ENCODE assay signal across 9 cellular contexts in the genomic region with DNA sequence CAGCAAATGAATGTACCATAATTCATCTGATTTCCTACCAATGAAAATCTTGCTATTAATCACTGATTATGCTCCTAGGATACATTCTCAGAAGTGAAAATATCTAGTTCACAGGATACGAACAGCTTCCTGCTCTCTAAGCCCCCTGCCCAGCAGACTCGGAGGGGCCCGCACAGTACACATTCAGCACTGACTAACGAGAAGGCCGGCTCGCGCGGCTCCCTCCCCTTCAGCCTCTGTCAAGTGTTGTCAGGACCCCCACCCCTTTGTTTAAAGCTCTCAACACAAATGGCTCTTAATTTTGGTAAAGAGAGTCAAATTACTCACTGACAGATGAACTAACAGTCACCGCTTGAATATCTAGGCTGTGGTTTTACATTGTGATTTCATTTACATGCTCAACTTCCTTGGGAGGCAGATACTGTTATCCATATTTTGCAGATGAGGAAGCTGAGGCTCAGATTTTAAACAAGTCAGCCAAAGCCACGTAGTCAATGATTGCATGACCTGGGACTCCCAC.
A peak's percentile ranks its signal among the peaks of the same experiment; 100 is the strongest.
DNase-seq lines count a peak whose midpoint lies in the region; ATAC-seq and TF ChIP-seq lines count a peak whose summit lies in the region.
"Had no signal": no experiment of that assay in that cellular context is flagged by ENCODE, and none has a peak within 500 bp of the region (broad histone marks: within the 10 kb centered on the region; RNA-seq: fewer than 3 reads in every experiment).

No MANE protein-coding gene starts in this region.

- peaks cover 34% of the 10 kb centered on the region for H3K4me1 ChIP-seq in mesenchymal stem cell (ENCODE audit: control insufficient read depth, insufficient read depth, low read depth, low read length)

- no peak overlapping the region for H3K9ac ChIP-seq in mesenchymal stem cell (ENCODE audit: low read length)

- peak overlapping the region; percentile 79 to 91 for H3K27ac Mint-ChIP-seq in activated naive CD4-positive, alpha-beta T cell treated with anti-CD3 and anti-CD28 coated beads, Interleukin-2, amount 50 U/mL, for 72 hours

- no peaks in the 10 kb centered on the region for H3K9me3 ChIP-seq in mesenchymal stem cell (ENCODE audit: control insufficient read depth, low read length)

- no peak overlapping the region for H3K14ac ChIP-seq in mesenchymal stem cell (ENCODE audit: low read length in 2 of 2)

- ATAC-seq in activated naive CD4-positive, alpha-beta T cell treated with anti-CD3 and anti-CD28 coated beads, Interleukin-2, amount 50 U/mL, for 72 hours: peak in 1 of 2 donors; percentile 7
- ATAC-seq in HG03378 (IDR thresholded peaks at IDR 0.05; ENCODE audit: unreplicated experiment) (no peak), HG02973 (IDR thresholded peaks at IDR 0.05; ENCODE audit: unreplicated experiment) (no peak)
- ATAC-seq: HCT116 had no signal

- H3K27ac ChIP-seq in mesenchymal stem cell (ENCODE audit: low read length, poor library complexity, severe bottlenecking) (peak overlapping the region; percentile 53), coronary artery (peak overlapping the region in 1 of 2 donors; percentile 50)

- no peak overlapping the region for H3K4ac ChIP-seq in mesenchymal stem cell (ENCODE audit: low read depth in 1 of 2, low read length in 2 of 2)

- peak overlapping the region in 1 of 2 experiments; percentile 35 for H3K18ac ChIP-seq in mesenchymal stem cell (ENCODE audit: low read depth in 1 of 2, low read length in 2 of 2)

- no peak overlapping the region for H2BK12ac ChIP-seq in mesenchymal stem cell (ENCODE audit: low read length in 2 of 2)

- WGBS in mesenchymal stem cell: 88% methylated on average over 10 of the region's 10 CpGs

- H3K36me3 Mint-ChIP-seq in activated naive CD4-positive, alpha-beta T cell treated with anti-CD3 and anti-CD28 coated beads, Interleukin-2, amount 50 U/mL, for 72 hours: peaks cover 0 to 5% of the 10 kb centered on the region in 2 donors

- peak overlapping the region; percentile 53 for H3K4me2 ChIP-seq in mesenchymal stem cell (ENCODE audit: low read length, poor library complexity, severe bottlenecking)

- H3K36me3 ChIP-seq in mesenchymal stem cell (ENCODE audit: control insufficient read depth in 1 of 2, insufficient read depth in 2 of 2, low read depth in 1 of 2, low read length in 2 of 2): peaks cover 31 to 45% of the 10 kb centered on the region in 2 experiments

- no peak overlapping the region for H3K23ac ChIP-seq in mesenchymal stem cell (ENCODE audit: low read length in 2 of 2)

- TF ChIP-seq CTCF in AG10803 (conservative IDR thresholded peaks at IDR 0.05; ENCODE audit: low read length) (no peak), coronary artery (IDR thresholded peaks at IDR 0.05) (no peak)

- DNase-seq in AG10803 (ENCODE audit: low read depth) (peak; percentile 55), HCEC 1CT (peak; percentile 53), mesenchymal stem cell (no peak), coronary artery (ENCODE audit: low spot score) (no peak), NCI-H748 treated with DMSO at 0.1 percent for 48 hours (lab: John Stamatoyannopoulos, UW) (no peak)
- DNase-seq in activated naive CD4-positive, alpha-beta T cell treated with anti-CD3 and anti-CD28 coated beads, Interleukin-2, amount 50 U/mL, for 72 hours (ENCODE audit: low spot score in 2 of 2): no peak

- H2AK5ac ChIP-seq in mesenchymal stem cell (ENCODE audit: low read length, severe bottlenecking): no peak overlapping the region

- no peak overlapping the region for H4K91ac ChIP-seq in mesenchymal stem cell (ENCODE audit: low read length)

- peaks cover 11% of the 10 kb centered on the region for H3K79me1 ChIP-seq in mesenchymal stem cell (replicated peaks; ENCODE audit: low read length, poor library complexity, severe bottlenecking)

- no peaks in the 10 kb centered on the region for H3K9me3 Mint-ChIP-seq in activated naive CD4-positive, alpha-beta T cell treated with anti-CD3 and anti-CD28 coated beads, Interleukin-2, amount 50 U/mL, for 72 hours

- H4K8ac ChIP-seq in mesenchymal stem cell (ENCODE audit: low read length): no peak overlapping the region

- no peak overlapping the region for H2BK120ac ChIP-seq in mesenchymal stem cell (ENCODE audit: low read depth, low read length)

- H3K4me3 ChIP-seq in AG10803 (ENCODE audit: low read length) (no peak overlapping the region), mesenchymal stem cell (ENCODE audit: insufficient read depth in 1 of 2, low read depth in 1 of 2, low read length in 2 of 2) (no peak overlapping the region), coronary artery (no peak overlapping the region)

- no peak overlapping the region for H2BK15ac ChIP-seq in mesenchymal stem cell (ENCODE audit: low read depth, poor library complexity, severe bottlenecking)

- H2AFZ ChIP-seq in mesenchymal stem cell (ENCODE audit: low read depth, low read length): no peak overlapping the region

- H3K27me3 ChIP-seq in mesenchymal stem cell (ENCODE audit: control insufficient read depth in 1 of 2, insufficient read depth in 1 of 2, low read length in 2 of 2): no peaks in the 10 kb centered on the region

- H2BK5ac ChIP-seq in mesenchymal stem cell (ENCODE audit: low read depth, low read length, poor library complexity, severe bottlenecking): no peak overlapping the region

Comparison
In these comparisons a context has a peak if more than half of its experiments do, and no peak if none do; other contexts are left out.
1. DNase-seq: peak in AG10803 (single experiment) and HCEC 1CT (single experiment); none in activated naive CD4-positive, alpha-beta T cell treated with anti-CD3 and anti-CD28 coated beads, Interleukin-2, amount 50 U/mL, for 72 hours (0 of 2), mesenchymal stem cell (single experiment), coronary artery (single experiment) and NCI-H748 treated with DMSO at 0.1 percent for 48 hours (single experiment).